In genomic region chr6:27810768-27811298, GRCh38 we compare ENCODE assay signal across 8 cellular contexts.
DNase-seq lines count a peak whose midpoint lies in the region; ATAC-seq and TF ChIP-seq lines count a peak whose summit lies in the region.

No MANE protein-coding gene starts in this region.

- peak overlapping the region; percentile 96 for H3K4me3 Mint-ChIP-seq in activated T-helper 17 cell treated with anti-CD3 and anti-CD28 coated beads, Interleukin-2, amount 50 U/mL, for 72 hours

- TF ChIP-seq EP300 in upper lobe of left lung (IDR thresholded peaks at IDR 0.05) = no peak

- no peak for TF ChIP-seq POLR2A in upper lobe of left lung (IDR thresholded peaks at IDR 0.05)

- no peaks in the 10 kb centered on the region for H3K36me3 ChIP-seq in upper lobe of left lung

- H3K27me3 ChIP-seq in HL-60 (ENCODE audit: insufficient read depth, poor library complexity, severe bottlenecking) (no peaks in the 10 kb centered on the region), upper lobe of left lung (no peaks in the 10 kb centered on the region)

- no peaks in the 10 kb centered on the region for H3K9me3 Mint-ChIP-seq in activated T-helper 17 cell treated with anti-CD3 and anti-CD28 coated beads, Interleukin-2, amount 50 U/mL, for 72 hours

- WGBS in upper lobe of left lung, 2 donors = 11 to 16% methylated on average over 9 of the region's 9 CpGs

- peaks cover 14% of the 10 kb centered on the region for H3K4me1 Mint-ChIP-seq in activated T-helper 17 cell treated with anti-CD3 and anti-CD28 coated beads, Interleukin-2, amount 50 U/mL, for 72 hours

- DNase-seq in HL-60 (ENCODE audit: low read depth in 1 of 2, low spot score in 1 of 2) (no peak), kidney glomerular epithelial cell (lab: John Stamatoyannopoulos, UW) (peak; percentile 15), upper lobe of left lung (no peak), HuH-7.5 (ENCODE audit: low spot score) (no peak)

- TF ChIP-seq CTCF in 22Rv1 (IDR thresholded peaks at IDR 0.05) (no peak), HL-60 (IDR thresholded peaks at IDR 0.05; ENCODE audit: insufficient read depth, low read length) (no peak), upper lobe of left lung (IDR thresholded peaks at IDR 0.05) (no peak)

- H3K4me1 ChIP-seq in upper lobe of left lung = peaks cover 14 to 40% (median 20%) of the 10 kb centered on the region in 4 donors

- no peaks in the 10 kb centered on the region for H3K27me3 Mint-ChIP-seq in activated T-helper 17 cell treated with anti-CD3 and anti-CD28 coated beads, Interleukin-2, amount 50 U/mL, for 72 hours

- H3K27ac Mint-ChIP-seq in activated T-helper 17 cell treated with anti-CD3 and anti-CD28 coated beads, Interleukin-2, amount 50 U/mL, for 72 hours = peak overlapping the region; percentile 91

- ATAC-seq in activated T-helper 17 cell treated with anti-CD3 and anti-CD28 coated beads, Interleukin-2, amount 50 U/mL, for 72 hours (replicated peaks) = no peak
- ATAC-seq in upper lobe of left lung (ENCODE audit: low FRiP score in 2 of 2) = no peak
- ATAC-seq in HG03342 (IDR thresholded peaks at IDR 0.05; ENCODE audit: unreplicated experiment) = no peak
- ATAC-seq in GM21529 (IDR thresholded peaks at IDR 0.05; ENCODE audit: unreplicated experiment) = no peak

- H3K36me3 Mint-ChIP-seq in activated T-helper 17 cell treated with anti-CD3 and anti-CD28 coated beads, Interleukin-2, amount 50 U/mL, for 72 hours (ENCODE audit: low read depth) = peaks cover 39% of the 10 kb centered on the region

- H3K27ac ChIP-seq in 22Rv1 (peak overlapping the region; percentile 99), HL-60 (replicated peaks) (peak overlapping the region; percentile 97), upper lobe of left lung (peak overlapping the region; percentile 84 to 94 (median 89))

- no peaks in the 10 kb centered on the region for H3K9me3 ChIP-seq in upper lobe of left lung

- peak overlapping the region; percentile 40 for H3K4me3 ChIP-seq in HL-60 (replicated peaks; ENCODE audit: insufficient read depth, low read length)
- peak overlapping the region in 3 of 4 donors; percentile 44 to 59 (median 58) for H3K4me3 ChIP-seq in upper lobe of left lung
